ENCODE assay signal across 1 cellular context in genomic region chr6:21747441-21747840, GRCh38.
TF ChIP-seq lines count a peak whose summit lies in the region.

No MANE protein-coding gene starts in this region.

TF ChIP-seq in GM23338, 12 proteins besides CTCF, POLR2A, EP300 and RAD21 (continued from another document):
- TF ChIP-seq REST (IDR thresholded peaks at IDR 0.05; ENCODE audit: unreplicated experiment) (no peak), ZNF462 (CRISPR knock-in tag; IDR thresholded peaks at IDR 0.05) (no peak), ZNF331 (CRISPR knock-in tag; IDR thresholded peaks at IDR 0.05; ENCODE audit: low read depth) (no peak), ZNF114 (CRISPR knock-in tag; IDR thresholded peaks at IDR 0.05) (no peak), POLR2AphosphoS5 (IDR thresholded peaks at IDR 0.05; ENCODE audit: low read depth) (no peak), JUNB (IDR thresholded peaks at IDR 0.05; ENCODE audit: unreplicated experiment) (no peak)
